ENCODE assay signal across 11 cellular contexts in the genomic region with DNA sequence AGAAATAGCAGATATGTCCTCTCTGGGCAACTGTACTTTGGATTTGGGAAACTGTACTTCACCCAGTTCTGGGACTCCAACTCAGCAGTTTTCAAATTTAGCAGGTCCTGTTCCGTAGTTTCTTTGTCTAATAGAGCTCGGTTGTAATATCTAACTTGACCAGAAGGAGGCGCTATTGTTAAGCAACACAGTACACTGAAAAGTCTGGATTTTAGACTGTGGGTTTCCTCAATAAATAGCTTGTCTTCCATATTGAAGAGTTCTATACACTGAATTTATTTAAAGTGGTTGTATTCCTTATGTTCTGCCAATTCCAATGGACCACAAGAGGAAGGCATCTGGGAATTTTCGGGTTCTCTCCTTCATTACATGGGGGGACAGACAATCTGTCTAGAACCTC. TPM values are rescaled to one million over a fixed set of nuclear protein-coding genes. Genes with fewer than 3 reads are reported as not detected.
DNase-seq lines count a peak whose midpoint lies in the region; ATAC-seq and TF ChIP-seq lines count a peak whose summit lies in the region.
"Had no signal": no experiment of that assay in that cellular context is flagged by ENCODE, and none has a peak within 500 bp of the region (broad histone marks: within the 10 kb centered on the region; RNA-seq: fewer than 3 reads in every experiment).

No MANE protein-coding gene starts in this region.

- H3K9me3 Mint-ChIP-seq in nephron, result no peaks in the 10 kb centered on the region

- no peak overlapping the region for H3K27ac ChIP-seq in mammary epithelial cell (ENCODE audit: insufficient read depth, low read depth, low read length)

- H3K4me1 Mint-ChIP-seq in nephron, result peaks cover 27% of the 10 kb centered on the region

- H3K9ac ChIP-seq in mammary epithelial cell (ENCODE audit: insufficient read depth, low read length), result no peak overlapping the region

- peak; percentile 17 for DNase-seq in CMK (ENCODE audit: low read depth)
- DNase-seq in KBM-7, result peak; percentile 60
- DNase-seq in mammary epithelial cell, result no peak
- no peak for DNase-seq in NCI-H774 (lab: John Stamatoyannopoulos, UW)
- DNase-seq in NCI-H524 treated with DMSO at 0.1 percent for 48 hours (lab: John Stamatoyannopoulos, UW), result no peak
- no peak for DNase-seq in NCI-H2227 treated with DMSO at 0.1 percent for 48 hours (lab: John Stamatoyannopoulos, UW)
- DNase-seq: NCI-H1092 treated with DMSO at 0.1 percent for 48 hours, occipital lobe, substantia nigra had no signal

- WGBS in mammary epithelial cell (ENCODE audit: low coverage, missing lambda C conversion rate), result 61% methylated on average over 4 of the region's 4 CpGs

- CTCF ChIA-PET in mammary epithelial cell (lab: Charles Lee; ENCODE audit: low non-redundant PET), result no interaction called here

- H4K20me1 ChIP-seq in mammary epithelial cell (ENCODE audit: insufficient read depth, low read length), result no peaks in the 10 kb centered on the region

- dilution Hi-C loops in mammary epithelial cell (cut with HindIII; ENCODE audit: low sequenced_read_pairs), result loop anchor here (5.0 to 10.0 kb wide), 3 partner anchors 65 to 295 kb away; no protein-coding TSS in a partner anchor

- no peaks in the 10 kb centered on the region for H3K4me1 ChIP-seq in mammary epithelial cell (ENCODE audit: insufficient read depth, low read length)

- H3K36me3 Mint-ChIP-seq in nephron (ENCODE audit: low read depth), result peaks cover 39% of the 10 kb centered on the region

- peaks cover 4% of the 10 kb centered on the region for H3K27me3 Mint-ChIP-seq in nephron (ENCODE audit: low read depth)

- no peaks in the 10 kb centered on the region for H3K79me2 ChIP-seq in mammary epithelial cell (ENCODE audit: insufficient read depth, low read length)

- no peaks in the 10 kb centered on the region for H3K36me3 ChIP-seq in mammary epithelial cell (ENCODE audit: insufficient read depth, low read length)

- H3K27me3 ChIP-seq in mammary epithelial cell (ENCODE audit: insufficient read depth, low read length), result no peaks in the 10 kb centered on the region

- no peak for ATAC-seq in activated CD4-positive, CD25-positive, alpha-beta regulatory T cell treated with anti-CD3 and anti-CD28 coated beads, Interleukin-2, amount 50 U/mL, for 24 hours

- TF ChIP-seq CTCF in mammary epithelial cell (conservative IDR thresholded peaks at IDR 0.05 in 1 of 2, IDR thresholded peaks at IDR 0.05 in 1 of 2; ENCODE audit: extremely low read depth in 1 of 2, insufficient read depth in 1 of 2, low read depth in 1 of 2, low read length in 2 of 2), result peak; percentile 22 to 42
- peak in 2 of 3 experiments; percentile 30 to 41 for TF ChIP-seq CTCF in nephron (IDR thresholded peaks at IDR 0.05; ENCODE audit: unreplicated experiment in 3 of 3)

- no peak overlapping the region for H3K4me3 ChIP-seq in mammary epithelial cell (replicated peaks in 1 of 3; ENCODE audit: insufficient read depth in 1 of 3, low read depth in 2 of 3, low read length in 3 of 3)

- in situ Hi-C loops in KBM-7 (cut with MboI; ENCODE audit: low pct_unique_long_range_greater_than_20kb, low sequenced_read_pairs) (no loop called here), mammary epithelial cell (cut with MboI; ENCODE audit: low sequenced_read_pairs in 2 of 2) (no loop called here)

- BruUV-seq in mammary epithelial cell (replicated peaks; lab: Mats Ljungman, UMichigan), result no TSS peak

- intact Hi-C loops in mammary epithelial cell (cut with micrococcal nuclease), result no loop called here

- H3K27ac Mint-ChIP-seq in nephron, result no peak overlapping the region

- H2AFZ ChIP-seq in mammary epithelial cell (ENCODE audit: low read depth, low read length), result no peak overlapping the region

- H3K4me2 ChIP-seq in mammary epithelial cell (ENCODE audit: insufficient read depth, low read depth, low read length), result no peak overlapping the region

- H3K9me3 ChIP-seq in mammary epithelial cell (replicated peaks; ENCODE audit: insufficient read depth, low read length), result peaks cover 11% of the 10 kb centered on the region

- H3K4me3 Mint-ChIP-seq in nephron, result no peak overlapping the region

RNA-seq across cellular contexts. Expression of a gene that starts 39.8 kb away (rescaled TPM):
- total RNA-seq in mammary epithelial cell, result under 1 TPM in 1 of 2 donors, not detected in 1; 0.83 TPM
- polyA plus RNA-seq in mammary epithelial cell, result 0.02 TPM
- not detected for polyA minus RNA-seq in mammary epithelial cell

Comparison
In these comparisons a context has a peak if more than half of its experiments do, and no peak if none do; other contexts are left out.
1. DNase-seq: peak in CMK (single experiment) and KBM-7 (single experiment); none in mammary epithelial cell (single experiment), NCI-H774 (single experiment), NCI-H524 treated with DMSO at 0.1 percent for 48 hours (single experiment) and NCI-H2227 treated with DMSO at 0.1 percent for 48 hours (single experiment).